15 cellular contexts compared by ENCODE assay signal in genomic region chr1:23601104-23601967, GRCh38. TPM values are rescaled to one million over a fixed set of nuclear protein-coding genes. Genes with fewer than 3 reads are reported as not detected.
DNase-seq lines count a peak whose midpoint lies in the region; ATAC-seq, FAIRE-seq and TF ChIP-seq lines count a peak whose summit lies in the region.
"Had no signal": no experiment of that assay in that cellular context is flagged by ENCODE, and none has a peak within 500 bp of the region (broad histone marks: within the 10 kb centered on the region; RNA-seq: fewer than 3 reads in every experiment).

No MANE protein-coding gene starts in this region.

- CTCF ChIA-PET in activated CD4-positive, alpha-beta T cell treated with anti-CD3 and anti-CD28 coated beads, Interleukin-2, amount 10 ng/mL, durations not matched to agents 7 days and 5 days (lab: Charles Lee), result interaction anchor here (0.6 to 3.0 kb wide), 12 partner anchors 9 to 104 kb away, joined by 3 to 12 read pairs (median 4); partner anchors contain the start of gene ID3
- CTCF ChIA-PET in OCI-LY7 (lab: Charles Lee; ENCODE audit: unreplicated experiment), result interaction anchor here (1.3 to 1.6 kb wide), 2 partner anchors 9 to 24 kb away, joined by 3 to 7 read pairs; no protein-coding TSS in a partner anchor
- CTCF ChIA-PET in K562 (lab: Yijun Ruan, JAX; ENCODE audit: low intra/inter-chr PET ratio), result no interaction called here

- intact Hi-C loops in OCI-LY7 (cut with micrococcal nuclease; ENCODE audit: unreplicated experiment) (no loop called here), K562 (cut with micrococcal nuclease) (no loop called here)

- no peak for TF ChIP-seq EP300 in K562 (IDR thresholded peaks at IDR 0.05; ENCODE audit: low read length)

- no peaks in the 10 kb centered on the region for H3K27me3 Mint-ChIP-seq in activated CD4-positive, alpha-beta T cell treated with anti-CD3 and anti-CD28 coated beads, Interleukin-2, amount 10 ng/mL, durations not matched to agents 7 days and 5 days

- H3K9ac ChIP-seq in K562 (ENCODE audit: insufficient read depth in 1 of 2, low read depth in 2 of 2, low read length in 2 of 2), result no peak overlapping the region; a peak in 1 of 4 replicates

- ATAC-seq in K562 (no peak), HG03378 (IDR thresholded peaks at IDR 0.05; ENCODE audit: unreplicated experiment) (no peak)
- ATAC-seq: right lobe of liver had no signal

- peak; percentile 60 for DNase-seq in activated CD4-positive, alpha-beta T cell treated with anti-CD3 and anti-CD28 coated beads, Interleukin-2, amount 10 ng/mL, durations not matched to agents 7 days and 5 days
- DNase-seq in activated CD4-positive, alpha-beta T cell treated with anti-CD3 and anti-CD28 coated beads for 48 hours, result no peak
- DNase-seq in OCI-LY7 (ENCODE audit: low spot score) (peak; percentile 65), K562 (ENCODE audit: extremely low read depth in 1 of 4, low spot score in 3 of 4) (no peak), small intestine (no peak), dermis blood vessel endothelial cell (no peak), substantia nigra (lab: John Stamatoyannopoulos, UW) (no peak)
- DNase-seq: glutamatergic neuron, NCI-H1436, right lobe of liver had no signal

- TF ChIP-seq RAD21 in K562 (CRISPR knock-in tag; conservative IDR thresholded peaks at IDR 0.05 in 1 of 2, IDR thresholded peaks at IDR 0.05 in 1 of 2), result no peak

- H3K27me3 ChIP-seq in K562 (ENCODE audit: control insufficient read depth in 2 of 2, insufficient read depth in 2 of 2, low read length in 2 of 2) (peaks cover 0 to 16% of the 10 kb centered on the region in 2 experiments; a peak in 3 of 5 replicates), small intestine (ENCODE audit: control insufficient read depth in 2 of 2, insufficient read depth in 2 of 2, low read length in 2 of 2) (no peaks in the 10 kb centered on the region)
- H3K27me3 ChIP-seq: cardiac muscle cell, right lobe of liver, suprapubic skin had no signal

- H3K27ac Mint-ChIP-seq in activated CD4-positive, alpha-beta T cell treated with anti-CD3 and anti-CD28 coated beads, Interleukin-2, amount 10 ng/mL, durations not matched to agents 7 days and 5 days, result peak overlapping the region; percentile 90

- peaks cover 2% of the 10 kb centered on the region for H3K36me3 Mint-ChIP-seq in activated CD4-positive, alpha-beta T cell treated with anti-CD3 and anti-CD28 coated beads, Interleukin-2, amount 10 ng/mL, durations not matched to agents 7 days and 5 days (ENCODE audit: low read depth)

- in situ Hi-C loops in K562 (cut with MboI), result no loop called here

- no peak for TF ChIP-seq CTCF in OCI-LY7 (conservative IDR thresholded peaks at IDR 0.05; ENCODE audit: low read length)
- no peak for TF ChIP-seq CTCF in K562 (IDR thresholded peaks at IDR 0.05 in 2 of 3, conservative IDR thresholded peaks at IDR 0.05 in 1 of 3; ENCODE audit: insufficient read depth in 2 of 3, low read depth in 1 of 3, low read length in 3 of 3)

- H3K36me3 ChIP-seq in OCI-LY7 (ENCODE audit: insufficient read depth, low read length) (no peaks in the 10 kb centered on the region), K562 (ENCODE audit: control insufficient read depth, insufficient read depth, low read length) (no peaks in the 10 kb centered on the region), small intestine (ENCODE audit: control insufficient read depth in 2 of 2, insufficient read depth in 2 of 2, low read length in 2 of 2) (no peaks in the 10 kb centered on the region)
- H3K36me3 ChIP-seq: cardiac muscle cell, right lobe of liver, suprapubic skin had no signal

- TF ChIP-seq POLR2A in K562 (conservative IDR thresholded peaks at IDR 0.05), result no peak

- H3K9me3 ChIP-seq in OCI-LY7 (ENCODE audit: low read length) (no peaks in the 10 kb centered on the region), K562 (replicated peaks; ENCODE audit: control insufficient read depth, insufficient read depth, low read depth, low read length) (no peaks in the 10 kb centered on the region), small intestine (ENCODE audit: control insufficient read depth, low read depth) (no peaks in the 10 kb centered on the region)
- H3K9me3 ChIP-seq: right lobe of liver, suprapubic skin had no signal

- H3K9me2 ChIP-seq in OCI-LY7 (ENCODE audit: insufficient read depth, low read length), result no peaks in the 10 kb centered on the region

- peaks cover 76% of the 10 kb centered on the region for H3K4me1 Mint-ChIP-seq in activated CD4-positive, alpha-beta T cell treated with anti-CD3 and anti-CD28 coated beads, Interleukin-2, amount 10 ng/mL, durations not matched to agents 7 days and 5 days

- H3K79me2 ChIP-seq in OCI-LY7 (ENCODE audit: insufficient read depth, low read depth, low read length) (peaks cover 10% of the 10 kb centered on the region; the same call in 1 of the 2 replicates), K562 (ENCODE audit: control insufficient read depth, insufficient read depth, low read length) (no peaks in the 10 kb centered on the region)

- FAIRE-seq in K562 (lab: Jason Lieb, UNC) (no peak), small intestine (lab: Jason Lieb, UNC) (no peak)
- FAIRE-seq: endothelial cell of umbilical vein, TTC549 had no signal

- no peak overlapping the region; the same call in 1 of the 2 replicates for H2AFZ ChIP-seq in OCI-LY7 (ENCODE audit: low read length)
- no peak overlapping the region for H2AFZ ChIP-seq in K562 (ENCODE audit: low read depth, low read length)

- H3K27ac ChIP-seq in OCI-LY7 (ENCODE audit: low read depth, low read length, poor library complexity, severe bottlenecking) (peak overlapping the region; percentile 94), K562 (ENCODE audit: extremely low read depth, low read depth, low read length) (no peak overlapping the region), small intestine (ENCODE audit: low read depth in 1 of 2, low read length in 1 of 2) (peak overlapping the region; percentile 14 to 59), substantia nigra (ENCODE audit: low read depth, low read length, poor library complexity, severe bottlenecking) (no peak overlapping the region)
- H3K27ac ChIP-seq: cardiac muscle cell, right lobe of liver, suprapubic skin had no signal

- H3K4me3 ChIP-seq in OCI-LY7 (ENCODE audit: low read depth, low read length, poor library complexity, severe bottlenecking) (peak overlapping the region; percentile 53), K562 (no peak overlapping the region), small intestine (ENCODE audit: low read depth in 1 of 2, low read length in 2 of 2) (no peak overlapping the region)
- H3K4me3 ChIP-seq: cardiac muscle cell, right lobe of liver, suprapubic skin had no signal

- peak overlapping the region; percentile 57 for H3K4me3 Mint-ChIP-seq in activated CD4-positive, alpha-beta T cell treated with anti-CD3 and anti-CD28 coated beads, Interleukin-2, amount 10 ng/mL, durations not matched to agents 7 days and 5 days

- BruUV-seq in OCI-LY7 (replicated peaks; lab: Mats Ljungman, UMichigan) (TSS peak; percentile 66), K562 (replicated peaks; lab: Mats Ljungman, UMichigan) (no TSS peak)

- H3K9me3 Mint-ChIP-seq in activated CD4-positive, alpha-beta T cell treated with anti-CD3 and anti-CD28 coated beads, Interleukin-2, amount 10 ng/mL, durations not matched to agents 7 days and 5 days, result no peaks in the 10 kb centered on the region

- H3K4me2 ChIP-seq in OCI-LY7 (ENCODE audit: low read length) (peak overlapping the region; percentile 88), K562 (ENCODE audit: insufficient read depth, low read length) (no peak overlapping the region)

- H4K20me1 ChIP-seq in OCI-LY7 (ENCODE audit: insufficient read depth, low read length) (no peaks in the 10 kb centered on the region), K562 (replicated peaks; ENCODE audit: control insufficient read depth, insufficient read depth, low read length) (no peaks in the 10 kb centered on the region)

- H3K4me1 ChIP-seq in OCI-LY7 (ENCODE audit: insufficient read depth, low read length, poor library complexity, severe bottlenecking) (peaks cover 97% of the 10 kb centered on the region), K562 (replicated peaks in 1 of 2; ENCODE audit: control insufficient read depth in 2 of 2, insufficient read depth in 2 of 2, low read length in 2 of 2) (peaks cover 7 to 16% of the 10 kb centered on the region in 2 experiments), small intestine (ENCODE audit: control insufficient read depth in 2 of 2, insufficient read depth in 1 of 2, low read depth in 1 of 2, low read length in 1 of 2) (no peaks in the 10 kb centered on the region)
- H3K4me1 ChIP-seq: right lobe of liver had no signal

- H3K9me1 ChIP-seq in K562 (ENCODE audit: control insufficient read depth, insufficient read depth, low read length), result no peaks in the 10 kb centered on the region

- 38% methylated on average over 12 of the region's 13 CpGs for WGBS in K562 (ENCODE audit: insufficient coverage, low coverage, missing lambda C conversion rate)
- 79 to 85% (median 83%) methylated on average over 12 to 13 of the region's 13 CpGs for WGBS in small intestine, 3 donors

- POLR2A ChIA-PET in activated CD4-positive, alpha-beta T cell treated with anti-CD3 and anti-CD28 coated beads, Interleukin-2, amount 10 ng/mL, durations not matched to agents 7 days and 5 days (lab: Charles Lee), result interaction anchor here (0.9 kb wide), 1 partner anchor 10 kb away, joined by 5 read pairs; no protein-coding TSS in a partner anchor
- POLR2A ChIA-PET in OCI-LY7 (lab: Charles Lee) (interaction anchor here (0.5 to 13.7 kb wide), 16 partner anchors 9 to 73 kb away, joined by 3 to 186 read pairs (median 5); partner anchors contain the start of gene ID3), K562 (lab: Yijun Ruan, JAX) (interaction anchor here (0.6 to 1.9 kb wide), 3 partner anchors 10 to 189 kb away, joined by 3 to 8 read pairs (median 7); no protein-coding TSS in a partner anchor)

RNA-seq across cellular contexts. Expression of gene ID3, which starts 42.0 kb away (rescaled TPM):
- total RNA-seq in activated CD4-positive, alpha-beta T cell treated with anti-CD3 and anti-CD28 coated beads, Interleukin-2, amount 10 ng/mL, durations not matched to agents 7 days and 5 days, result 10 to 100 TPM; 62.7 to 65.2 TPM
- total RNA-seq in OCI-LY7 (2014; rRNA removed; shearing (Covaris generic)), result 1,286 and 1,658 TPM in 2 replicates
- 621 and 629 TPM in 2 replicates for total RNA-seq in OCI-LY7 (2022)
- total RNA-seq in K562 (2011; cell fraction: chromatin; rRNA removed; ENCODE audit: low replicate concordance), result 41.1 and 121 TPM in 2 replicates
- 126 and 137 TPM in 2 replicates for total RNA-seq in K562 (2011; cell fraction: nucleolus; rRNA removed)
- 87.5 and 98.1 TPM in 2 replicates for total RNA-seq in K562 (2011; cell fraction: nucleoplasm; rRNA removed)
- 50.9 and 59.4 TPM in 2 replicates for total RNA-seq in K562 (2014; rRNA removed)
- total RNA-seq in K562 (2014; rRNA removed; fragmentation: Illumina TruSeq; extraction: Trizol), result 12.6 and 17.2 TPM in 2 replicates
- total RNA-seq in K562 (2015; rRNA removed; fragmentation: Illumina TruSeq; extraction: Trizol), result 17.7 and 20.4 TPM in 2 replicates
- 42.2 and 44.8 TPM in 2 replicates for total RNA-seq in K562 (2021)
- polyA plus RNA-seq in K562 (2011; rRNA removed), result 28.6 and 59.8 TPM in 2 replicates
- 78.3 and 218 TPM in 2 replicates for polyA plus RNA-seq in K562 (2011; cell fraction: cytosol; rRNA removed)
- polyA plus RNA-seq in K562 (2011; cell fraction: nucleus; rRNA removed), result 52.1 and 90.3 TPM in 2 replicates
- polyA plus RNA-seq in K562 (2012), result 63.0 and 66.6 TPM in 2 replicates
- 23.5 and 30.8 TPM in 2 replicates for polyA plus RNA-seq in K562 (2014; fragmentation: Illumina TruSeq; extraction: Trizol)
- polyA plus RNA-seq in K562 (2014; fragmentation: Nextera tagmentation; extraction: Ambion mirVana), result 10 to 100 TPM in 1 of 2 experiments, 1 to 10 TPM in 1; 6.8 to 13.2 TPM
- polyA plus RNA-seq in K562 (2014; rRNA removed), result 44.4 and 54.2 TPM in 2 replicates
- 9.7 and 17.8 TPM in 2 replicates for polyA minus RNA-seq in K562 (2011; rRNA and poly(A)+ RNA removed)
- 23.9 and 44.6 TPM in 2 replicates for polyA minus RNA-seq in K562 (2011; cell fraction: cytosol; rRNA and poly(A)+ RNA removed)
- polyA minus RNA-seq in K562 (2011; cell fraction: nucleus; rRNA and poly(A)+ RNA removed), result 65.3 and 68.1 TPM in 2 replicates
- 100 to 1,000 TPM in 2 of 3 donors, 10 to 100 TPM in 1; 78.1 to 135 (median 115) TPM for polyA plus RNA-seq in small intestine
- 407 and 906 TPM in 2 replicates for total RNA-seq in dermis blood vessel endothelial cell

Comparison
In these comparisons a context has a peak if more than half of its experiments do, and no peak if none do; other contexts are left out.
1. DNase-seq: peak in activated CD4-positive, alpha-beta T cell treated with anti-CD3 and anti-CD28 coated beads, Interleukin-2, amount 10 ng/mL, durations not matched to agents 7 days and 5 days (single experiment) and OCI-LY7 (single experiment); none in activated CD4-positive, alpha-beta T cell treated with anti-CD3 and anti-CD28 coated beads for 48 hours (single experiment), K562 (0 of 4), small intestine (single experiment), dermis blood vessel endothelial cell (single experiment) and substantia nigra (0 of 49).
2. H3K27ac ChIP-seq: peak in OCI-LY7 (single experiment) and small intestine (2 of 2); none in K562 (single experiment) and substantia nigra (single experiment).